In the genomic region with DNA sequence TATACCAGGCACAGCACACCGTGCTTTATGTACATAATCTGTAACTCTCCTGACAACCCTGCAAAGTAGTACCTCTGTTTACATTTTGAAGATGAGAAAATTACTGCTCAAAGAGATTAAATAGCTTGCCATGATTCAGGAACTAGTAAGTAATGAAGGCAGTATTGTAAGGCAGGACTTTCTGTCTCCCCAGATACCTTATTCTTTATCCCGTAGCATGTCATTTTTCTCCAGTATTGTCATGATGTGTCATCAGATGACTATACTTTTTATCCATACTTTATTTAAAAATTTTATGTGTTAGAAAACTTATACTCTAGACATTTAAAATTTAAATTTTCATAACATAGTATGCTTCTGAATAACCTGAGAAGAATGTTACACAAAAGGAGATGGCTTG, we compare ENCODE assay signal across 26 cellular contexts.
A peak's percentile ranks its signal among the peaks of the same experiment; 100 is the strongest.
DNase-seq lines count a peak whose midpoint lies in the region; ATAC-seq, FAIRE-seq and TF ChIP-seq lines count a peak whose summit lies in the region.
"Had no signal": no experiment of that assay in that cellular context is flagged by ENCODE, and none has a peak within 500 bp of the region (broad histone marks: within the 10 kb centered on the region; RNA-seq: fewer than 3 reads in every experiment).

No MANE protein-coding gene starts in this region.

- no peaks in the 10 kb centered on the region for H3K36me3 ChIP-seq in pancreas
- no peaks in the 10 kb centered on the region for H3K36me3 ChIP-seq in small intestine (ENCODE audit: control insufficient read depth in 2 of 2, insufficient read depth in 2 of 2, low read length in 2 of 2)

- no peak for TF ChIP-seq CTCF in epithelial cell of esophagus (IDR thresholded peaks at IDR 0.05; ENCODE audit: insufficient read depth, low read depth, low read length, missing control alignments)
- no peak for TF ChIP-seq CTCF in pancreas (IDR thresholded peaks at IDR 0.05)

- H3K27me3 ChIP-seq in pancreas = no peaks in the 10 kb centered on the region
- H3K27me3 ChIP-seq in small intestine (ENCODE audit: control insufficient read depth in 2 of 2, insufficient read depth in 2 of 2, low read length in 2 of 2) = no peaks in the 10 kb centered on the region
- H3K27me3 ChIP-seq: BLaER1, SJCRH30 had no signal

- FAIRE-seq in pancreas (lab: Jason Lieb, UNC) = peak; percentile 39
- no peak for FAIRE-seq in small intestine (lab: Jason Lieb, UNC)
- FAIRE-seq: GM12892, GM18507, H54 had no signal

- H3K9me3 ChIP-seq in pancreas (no peaks in the 10 kb centered on the region), small intestine (ENCODE audit: control insufficient read depth, low read depth) (no peaks in the 10 kb centered on the region)
- H3K9me3 ChIP-seq: SJCRH30 had no signal

- intact Hi-C loops in pancreas (cut with DNase I) = no loop called here

- H3K4me1 ChIP-seq in pancreas = peaks cover 0 to 6% (median 3%) of the 10 kb centered on the region in 3 donors
- no peaks in the 10 kb centered on the region for H3K4me1 ChIP-seq in small intestine (ENCODE audit: control insufficient read depth in 2 of 2, insufficient read depth in 1 of 2, low read depth in 1 of 2, low read length in 1 of 2)
- H3K4me1 ChIP-seq: BLaER1, SJCRH30 had no signal

- WGBS in pancreas, 2 donors = 80 to 85% methylated on average over 2 of the region's 2 CpGs
- 88 to 95% (median 91%) methylated on average over 2 of the region's 2 CpGs for whole genome bisulfite sequencing in small intestine, 3 donors

- no peak overlapping the region for H3K4me3 ChIP-seq in epithelial cell of esophagus (ENCODE audit: low read length)
- H3K4me3 ChIP-seq in pancreas = no peak overlapping the region
- H3K4me3 ChIP-seq in small intestine (ENCODE audit: low read depth in 1 of 2, low read length in 2 of 2) = no peak overlapping the region
- H3K4me3 ChIP-seq: BLaER1, SJCRH30 had no signal

- H3K27ac ChIP-seq in pancreas = no peak overlapping the region
- H3K27ac ChIP-seq in small intestine (ENCODE audit: low read depth in 1 of 2, low read length in 1 of 2) = no peak overlapping the region
- H3K27ac ChIP-seq: BLaER1, HL-60, SJCRH30 had no signal

- no peak for ATAC-seq in pancreas
- no peak for ATAC-seq in HG03342 (IDR thresholded peaks at IDR 0.05; ENCODE audit: unreplicated experiment)

- DNase-seq in EL (peak; percentile 14), NCI-H69 (lab: John Stamatoyannopoulos, UW) (peak; percentile 30), epithelial cell of esophagus (ENCODE audit: low read depth) (peak; percentile 39), pancreas (no peak), NCI-H226 (no peak), iPS-NIHi11 (ENCODE audit: low spot score) (no peak), small intestine (no peak)
- DNase-seq: Calu3; CD4-positive, alpha-beta memory T cell; DMS53; HFFc6; Karpas-422; MM.1S; NCI-H1092; NCI-H146; NCI-H2171 treated with DMSO at 0.1 percent for 48 hours; NCI-H748 treated with DMSO at 0.1 percent for 48 hours; NK-92 treated with Interleukin-12 subunit alpha and Interleukin-12 subunit beta, amount 100 ng/mL, for 24 hours; RPMI8226; SJCRH30 had no signal

Comparison
In these comparisons a context has a peak if more than half of its experiments do, and no peak if none do; other contexts are left out.
1. DNase-seq: peak in EL (single experiment), NCI-H69 (single experiment) and epithelial cell of esophagus (single experiment); none in pancreas (0 of 6), NCI-H226 (single experiment), iPS-NIHi11 (single experiment) and small intestine (single experiment).